1 cellular context compared by ENCODE assay signal in genomic region chr3:42732196-42732828, GRCh38.
TF ChIP-seq lines count a peak whose summit lies in the region.

No MANE protein-coding gene starts in this region.

TF ChIP-seq in HepG2, 621 proteins besides CTCF, POLR2A, EP300 and RAD21 (continued from another document and continues in another):
- TF ChIP-seq RERE (CRISPR knock-in tag; IDR thresholded peaks at IDR 0.05; ENCODE audit: low read depth) (peak; percentile 41; the same call in 1 of the 2 replicates), ZNF83 (CRISPR knock-in tag; IDR thresholded peaks at IDR 0.05; ENCODE audit: borderline replicate concordance) (0 out of 2 replicates have a peak, but pooled peaks have one; percentile 18), MNT (IDR thresholded peaks at IDR 0.05) (peak; percentile 60), ZNF629 (CRISPR knock-in tag; conservative IDR thresholded peaks at IDR 0.05) (peak; percentile 69), NONO (IDR thresholded peaks at IDR 0.05) (no peak), NONO (CRISPR knock-in tag; conservative IDR thresholded peaks at IDR 0.05) (0 out of 2 replicates have a peak, but pooled peaks have one; percentile 42), CBX5 (CRISPR knock-in tag; IDR thresholded peaks at IDR 0.05; ENCODE audit: borderline replicate concordance) (peak; percentile 69; the same call in 1 of the 2 replicates), EHMT2 (IDR thresholded peaks at IDR 0.05; ENCODE audit: borderline replicate concordance, low read depth, low read length) (0 out of 2 replicates have a peak, but pooled peaks have one; percentile 68), HMG20B (CRISPR knock-in tag; conservative IDR thresholded peaks at IDR 0.05) (no peak), ZNF3 (CRISPR knock-in tag; IDR thresholded peaks at IDR 0.05) (no peak), SP140L (CRISPR knock-in tag; IDR thresholded peaks at IDR 0.05; ENCODE audit: borderline replicate concordance) (no peak), ZNF263 (CRISPR knock-in tag; IDR thresholded peaks at IDR 0.05) (peak; percentile 18; the same call in 1 of the 2 replicates), TRAFD1 (CRISPR knock-in tag; IDR thresholded peaks at IDR 0.05; ENCODE audit: borderline replicate concordance) (0 out of 2 replicates have a peak, but pooled peaks have one; percentile 80), ZNF232 (CRISPR knock-in tag; IDR thresholded peaks at IDR 0.05; ENCODE audit: borderline replicate concordance) (peak; percentile 70; the same call in 1 of the 2 replicates), ZNF503 (CRISPR knock-in tag; IDR thresholded peaks at IDR 0.05) (peak; percentile 88; the same call in 1 of the 2 replicates), ZBTB34 (CRISPR knock-in tag; IDR thresholded peaks at IDR 0.05) (peak; percentile 87), ETV5 (CRISPR knock-in tag; IDR thresholded peaks at IDR 0.05; ENCODE audit: borderline replicate concordance) (peak; percentile 7; the same call in 1 of the 2 replicates), ZNF329 (CRISPR knock-in tag; IDR thresholded peaks at IDR 0.05; ENCODE audit: low read depth) (no peak), ZSCAN5A (CRISPR knock-in tag; IDR thresholded peaks at IDR 0.05; ENCODE audit: borderline replicate concordance) (0 out of 2 replicates have a peak, but pooled peaks have one; percentile 79), ZNF142 (CRISPR knock-in tag; IDR thresholded peaks at IDR 0.05) (no peak), SYNCRIP (IDR thresholded peaks at IDR 0.05; ENCODE audit: insufficient read depth, low read depth, low read length) (no peak), HOMEZ (CRISPR knock-in tag; IDR thresholded peaks at IDR 0.05; ENCODE audit: low read depth) (peak; percentile 42; the same call in 1 of the 2 replicates), ZNF274 (CRISPR knock-in tag; IDR thresholded peaks at IDR 0.05) (0 out of 2 replicates have a peak, but pooled peaks have one; percentile 3), MEIS2 (CRISPR knock-in tag; IDR thresholded peaks at IDR 0.05) (peak; percentile 43; the same call in 1 of the 2 replicates), NFYC (CRISPR knock-in tag; IDR thresholded peaks at IDR 0.05) (0 out of 2 replicates have a peak, but pooled peaks have one; percentile 7), NFKBIZ (CRISPR knock-in tag; IDR thresholded peaks at IDR 0.05) (no peak), FOXP4 (CRISPR knock-in tag; IDR thresholded peaks at IDR 0.05) (peak; percentile 80), ZNF644 (CRISPR knock-in tag; IDR thresholded peaks at IDR 0.05; ENCODE audit: low read depth) (peak; percentile 93), MLLT10 (CRISPR knock-in tag; IDR thresholded peaks at IDR 0.05) (no peak), CREB1 (IDR thresholded peaks at IDR 0.05) (no peak), CREB1 (CRISPR knock-in tag; IDR thresholded peaks at IDR 0.05) (peak; percentile 64; the same call in 1 of the 2 replicates)
